In genomic region chr12:132711169-132711843, GRCh38 we compare ENCODE assay signal across 1 cellular context.
TF ChIP-seq lines count a peak whose summit lies in the region.

No MANE protein-coding gene starts in this region.

TF ChIP-seq in IMR-90, 13 proteins besides CTCF, POLR2A, EP300 and RAD21:
- TF ChIP-seq MXI1 (IDR thresholded peaks at IDR 0.05; ENCODE audit: borderline replicate concordance, low read depth, low read length) (no peak), BHLHE40 (IDR thresholded peaks at IDR 0.05; ENCODE audit: low read depth, low read length) (no peak), RCOR1 (IDR thresholded peaks at IDR 0.05; ENCODE audit: insufficient replicate concordance, low read length) (no peak), RFX5 (IDR thresholded peaks at IDR 0.05; ENCODE audit: low read depth, low read length) (no peak), FOS (IDR thresholded peaks at IDR 0.05; ENCODE audit: low read depth, low read length) (no peak), CHD1 (IDR thresholded peaks at IDR 0.05; ENCODE audit: low read depth, low read length) (no peak)
